In genomic region chr6:32047855-32048766, GRCh38 we compare ENCODE assay signal across 7 cellular contexts. TPM values are rescaled to one million over a fixed set of nuclear protein-coding genes. Genes with fewer than 3 reads are reported as not detected.
DNase-seq lines count a peak whose midpoint lies in the region; ATAC-seq and TF ChIP-seq lines count a peak whose summit lies in the region.

No MANE protein-coding gene starts in this region.

- no peaks in the 10 kb centered on the region for H3K4me1 ChIP-seq in colonic mucosa
- peaks cover 0 to 9% (median 0%) of the 10 kb centered on the region in 4 donors for H3K4me1 ChIP-seq in right lobe of liver

- no peaks in the 10 kb centered on the region for H3K27me3 ChIP-seq in colonic mucosa
- H3K27me3 ChIP-seq in right lobe of liver: no peaks in the 10 kb centered on the region

- 46% methylated on average over 24 of the region's 42 CpGs for WGBS in right lobe of liver (ENCODE audit: insufficient coverage, low coverage, low lambda C conversion rate, missing lambda C conversion rate)

- TF ChIP-seq POLR2A in right lobe of liver (IDR thresholded peaks at IDR 0.05): no peak

- DNase-seq in GM10266 (ENCODE audit: extremely low spot score) (peak; percentile 80), NAMALWA (ENCODE audit: low spot score) (peak; percentile 71), colonic mucosa (peak; percentile 75), right lobe of liver (peak; percentile 78 to 85 (median 83))
- DNase-seq in activated CD4-positive, alpha-beta T cell treated with anti-CD3 and anti-CD28 coated beads for 48 hours: peak; percentile 79
- DNase-seq in stimulated activated CD4-positive, alpha-beta T cell treated with anti-CD3 and anti-CD28 coated beads, TNF-alpha, amount 100 ng/mL, for 48 hours (ENCODE audit: low read depth in 3 of 3): peak; percentile 29 to 65 (median 46)

- H3K9ac ChIP-seq in colonic mucosa (ENCODE audit: low read depth in 2 of 2, low read length in 2 of 2): peak overlapping the region in 1 of 2 donors; percentile 35

- intact Hi-C loops in colonic mucosa (cut with DNase I): no loop called here
- intact Hi-C loops in right lobe of liver (cut with DNase I): no loop called here

- ATAC-seq in right lobe of liver (peak; percentile 63 to 91 (median 88)), GM21390 (IDR thresholded peaks at IDR 0.05; ENCODE audit: unreplicated experiment) (no peak)

- H3K4me3 ChIP-seq in colonic mucosa: no peak overlapping the region
- H3K4me3 ChIP-seq in right lobe of liver: peak overlapping the region in 2 of 3 donors; percentile 5 to 17

- H3K36me3 ChIP-seq in colonic mucosa (no peaks in the 10 kb centered on the region), right lobe of liver (no peaks in the 10 kb centered on the region)

- H3K9me3 ChIP-seq in colonic mucosa (no peaks in the 10 kb centered on the region), right lobe of liver (no peaks in the 10 kb centered on the region)

- H3K27ac ChIP-seq in colonic mucosa (no peak overlapping the region), right lobe of liver (no peak overlapping the region)

- TF ChIP-seq CTCF in GM10266 (IDR thresholded peaks at IDR 0.05; ENCODE audit: control insufficient read depth, insufficient read depth, low read depth, missing control alignments) (peak; percentile 80), colonic mucosa (IDR thresholded peaks at IDR 0.05) (peak; percentile 87), right lobe of liver (IDR thresholded peaks at IDR 0.05) (peak; percentile 79 to 93 (median 90))

RNA-seq across cellular contexts. Expression of gene CYP21A2, which starts 9.9 kb away (rescaled TPM):
- total RNA-seq in colonic mucosa: 1 to 10 TPM in 1 of 2 donors, not detected in 1; 3.3 TPM
- total RNA-seq in right lobe of liver: 10 to 100 TPM in 3 of 6 experiments, 1 to 10 TPM in 3; 5.7 to 60.7 (median 14.0) TPM

RNA-seq across cellular contexts. Expression of gene C4B, which starts 33.5 kb away (rescaled TPM):
- total RNA-seq in colonic mucosa (10 to 100 TPM; 11.9 to 19.4 TPM), right lobe of liver (1,000 to 10,000 TPM; 1,420 to 2,805 (median 2,265) TPM)

Comparison
In these comparisons a context has a peak if more than half of its experiments do, and no peak if none do; other contexts are left out.
1. RNA of gene C4B, which starts 33.5 kb away (total RNA-seq): 1,420 to 2,805 TPM in right lobe of liver; 11.9 to 19.4 TPM in colonic mucosa; every median in the first group is over 10 times any median in the second.
2. Peak in every context shown above with its lines, with median percentiles within 50 percentile points of each other: DNase-seq and CTCF ChIP-seq.